Comparison of ENCODE assay signal across 16 cellular contexts in genomic region chr11:122178795-122179194, GRCh38.
DNase-seq lines count a peak whose midpoint lies in the region; ATAC-seq, FAIRE-seq and TF ChIP-seq lines count a peak whose summit lies in the region.
"Had no signal": no experiment of that assay in that cellular context is flagged by ENCODE, and none has a peak within 500 bp of the region (broad histone marks: within the 10 kb centered on the region; RNA-seq: fewer than 3 reads in every experiment).

No MANE protein-coding gene starts in this region.

- ATAC-seq in IMR-90 (ENCODE audit: low read depth) = no peak
- ATAC-seq in thoracic aorta (ENCODE audit: insufficient number of reproducible peaks, low FRiP score, low read depth) = no peak
- no peak for ATAC-seq in left lung
- no peak for ATAC-seq in HG03469 (IDR thresholded peaks at IDR 0.05; ENCODE audit: unreplicated experiment)
- ATAC-seq: natural killer cell had no signal

- POLR2A ChIA-PET in IMR-90 (lab: Charles Lee; ENCODE audit: unreplicated experiment) = interaction anchor here (1.0 to 4.0 kb wide), 3 partner anchors 10 to 25 kb away, joined by 5 to 22 read pairs (median 5); no protein-coding TSS in a partner anchor
- POLR2A ChIA-PET in activated CD4-positive, alpha-beta memory T cell treated with anti-CD3 and anti-CD28 coated beads, Interleukin-2, amount 10 ng/mL, durations not matched to agents 7 days and 5 days (lab: Charles Lee) = no interaction called here

- H3K4me2 ChIP-seq in IMR-90 (ENCODE audit: low read depth, low read length) (peak overlapping the region; percentile 87), keratinocyte (ENCODE audit: control insufficient read depth, extremely low read depth, insufficient read depth, low read depth, low read length) (peak overlapping the region; percentile 88)

- peaks cover 17% of the 10 kb centered on the region for H3K4me1 ChIP-seq in IMR-90 (ENCODE audit: control insufficient read depth, insufficient read depth, low read length)
- peaks cover 63% of the 10 kb centered on the region for H3K4me1 ChIP-seq in keratinocyte (ENCODE audit: control insufficient read depth, extremely low read depth, insufficient read depth, low read length)
- H3K4me1 ChIP-seq in thoracic aorta (ENCODE audit: control insufficient read depth in 1 of 2, low read depth in 2 of 2) = peaks cover 16 to 80% of the 10 kb centered on the region in 2 donors
- H3K4me1 ChIP-seq in left lung = no peaks in the 10 kb centered on the region

- peak overlapping the region; percentile 93 for H3K27ac ChIP-seq in IMR-90 (ENCODE audit: insufficient read depth, low read length)
- H3K27ac ChIP-seq in brain microvascular endothelial cell = peak overlapping the region; percentile 92
- peak overlapping the region; percentile 83 for H3K27ac ChIP-seq in keratinocyte (ENCODE audit: control insufficient read depth, insufficient read depth, low read length)
- H3K27ac ChIP-seq in thoracic aorta = peak overlapping the region; percentile 65 to 74
- H3K27ac ChIP-seq in left lung = no peak overlapping the region

- H3K27me3 Mint-ChIP-seq in activated CD4-positive, alpha-beta memory T cell treated with anti-CD3 and anti-CD28 coated beads, Interleukin-2, amount 10 ng/mL, durations not matched to agents 7 days and 5 days = no peaks in the 10 kb centered on the region
- no peaks in the 10 kb centered on the region for H3K27me3 Mint-ChIP-seq in endothelial cell (ENCODE audit: unreplicated experiment)

- H3K14ac ChIP-seq in IMR-90 (replicated peaks; ENCODE audit: low read depth, low read length) = peak overlapping the region; percentile 94

- H3K9ac ChIP-seq in IMR-90 (ENCODE audit: low read depth, low read length) (peak overlapping the region; percentile 94), keratinocyte (ENCODE audit: control insufficient read depth, extremely low read depth, insufficient read depth, low read length) (peak overlapping the region; percentile 82)

- H4K91ac ChIP-seq in IMR-90 (ENCODE audit: insufficient read depth, low read depth, low read length) = peak overlapping the region; percentile 97

- BruUV-seq in IMR-90 (replicated peaks; lab: Mats Ljungman, UMichigan) = no TSS peak

- H3K9me1 ChIP-seq in IMR-90 (ENCODE audit: insufficient read depth, low read length) (peaks cover 8% of the 10 kb centered on the region; the same call in 1 of the 2 replicates), keratinocyte (ENCODE audit: control insufficient read depth, extremely low read depth, insufficient read depth, low read length) (no peaks in the 10 kb centered on the region)

- TF ChIP-seq POLR2A in IMR-90 (IDR thresholded peaks at IDR 0.05; ENCODE audit: low read depth, low read length) = peak; percentile 19; the same call in 1 of the 2 replicates

- FAIRE-seq in keratinocyte (lab: Jason Lieb, UNC) = peak; percentile 78

- H3K9me3 ChIP-seq in IMR-90 (ENCODE audit: control insufficient read depth, insufficient read depth, low read length) = no peaks in the 10 kb centered on the region
- no peaks in the 10 kb centered on the region for H3K9me3 ChIP-seq in keratinocyte (ENCODE audit: control insufficient read depth, low read depth, low read length)
- H3K9me3 ChIP-seq in thoracic aorta = no peaks in the 10 kb centered on the region
- no peaks in the 10 kb centered on the region for H3K9me3 ChIP-seq in left lung
- H3K9me3 ChIP-seq: right atrium auricular region had no signal

- no peaks in the 10 kb centered on the region for H3K27me3 ChIP-seq in IMR-90 (ENCODE audit: control insufficient read depth, insufficient read depth, low read length)
- H3K27me3 ChIP-seq in brain microvascular endothelial cell (replicated peaks) = no peaks in the 10 kb centered on the region
- H3K27me3 ChIP-seq in keratinocyte (ENCODE audit: control insufficient read depth, extremely low read depth, insufficient read depth, low read length) = no peaks in the 10 kb centered on the region
- H3K27me3 ChIP-seq in thoracic aorta (replicated peaks; ENCODE audit: insufficient read depth) = no peaks in the 10 kb centered on the region
- H3K27me3 ChIP-seq in left lung = no peaks in the 10 kb centered on the region
- H3K27me3 ChIP-seq: right atrium auricular region had no signal

- H2BK5ac ChIP-seq in IMR-90 (ENCODE audit: low read depth, low read length, poor library complexity, severe bottlenecking) = peak overlapping the region; percentile 97

- CTCF ChIA-PET in IMR-90 (lab: Yijun Ruan, JAX) = no interaction called here
- CTCF ChIA-PET in activated CD4-positive, alpha-beta memory T cell treated with anti-CD3 and anti-CD28 coated beads, Interleukin-2, amount 10 ng/mL, durations not matched to agents 7 days and 5 days (lab: Charles Lee) = no interaction called here

- H2BK20ac ChIP-seq in IMR-90 (ENCODE audit: low read depth, low read length) = peak overlapping the region; percentile 77

- no peaks in the 10 kb centered on the region for H3K9me3 Mint-ChIP-seq in activated CD4-positive, alpha-beta memory T cell treated with anti-CD3 and anti-CD28 coated beads, Interleukin-2, amount 10 ng/mL, durations not matched to agents 7 days and 5 days
- H3K9me3 Mint-ChIP-seq in endothelial cell (ENCODE audit: unreplicated experiment) = no peaks in the 10 kb centered on the region
- H3K9me3 Mint-ChIP-seq: activated naive CD8-positive, alpha-beta T cell treated with anti-CD3 and anti-CD28 coated beads, Interleukin-2, amount 10 ng/mL, durations not matched to agents 7 days and 5 days; CD4-positive, alpha-beta memory T cell; natural killer cell; stimulated activated naive CD8-positive, alpha-beta T cell treated with anti-CD3 and anti-CD28 coated beads, Interleukin-15, Interleukin-2, amounts not matched to agents 100 ng/mL and 50 ng/mL, for 24 hours had no signal

- in situ Hi-C loops in IMR-90 (cut with MboI; ENCODE audit: low sequenced_read_pairs) = loop anchor here (25.0 kb wide), 1 partner anchor 1009 kb away; the partner anchor contains the start of gene CLMP
- in situ Hi-C loops in brain microvascular endothelial cell (cut with HindIII; ENCODE audit: low pct_ligation_motif_present, low sequenced_read_pairs) = no loop called here

- no peaks in the 10 kb centered on the region; the same call in 1 of the 2 replicates for H4K20me1 ChIP-seq in IMR-90 (ENCODE audit: insufficient read depth, low read length)
- H4K20me1 ChIP-seq in keratinocyte (ENCODE audit: control insufficient read depth, extremely low read depth, insufficient read depth, low read length) = no peaks in the 10 kb centered on the region

- no peaks in the 10 kb centered on the region for H3K4me1 Mint-ChIP-seq in activated CD4-positive, alpha-beta memory T cell treated with anti-CD3 and anti-CD28 coated beads, Interleukin-2, amount 10 ng/mL, durations not matched to agents 7 days and 5 days
- H3K4me1 Mint-ChIP-seq in endothelial cell (ENCODE audit: unreplicated experiment) = peaks cover 18% of the 10 kb centered on the region
- H3K4me1 Mint-ChIP-seq: activated naive CD8-positive, alpha-beta T cell treated with anti-CD3 and anti-CD28 coated beads, Interleukin-2, amount 10 ng/mL, durations not matched to agents 7 days and 5 days; CD4-positive, alpha-beta memory T cell; natural killer cell had no signal

- H3K56ac ChIP-seq in IMR-90 (ENCODE audit: extremely low read depth, insufficient read depth, low read length) = peak overlapping the region; percentile 100

- H2AK5ac ChIP-seq in IMR-90 (ENCODE audit: low read depth, low read length) = peak overlapping the region; percentile 68

- dilution Hi-C loops in IMR-90 (cut with HindIII; ENCODE audit: low sequenced_read_pairs, unreplicated experiment) (no loop called here), keratinocyte (cut with MboI; ENCODE audit: extremely low pct_ligation_motif_present, low sequenced_read_pairs) (no loop called here)

- peak; percentile 37 for DNase-seq in IMR-90
- DNase-seq in brain microvascular endothelial cell = no peak
- DNase-seq in keratinocyte (ENCODE audit: low read depth, low spot score) = no peak
- no peak for DNase-seq in thoracic aorta (ENCODE audit: low spot score)
- DNase-seq in left lung = no peak
- DNase-seq in activated CD4-positive, alpha-beta memory T cell treated with anti-CD3 and anti-CD28 coated beads, Interleukin-2, amount 10 ng/mL, durations not matched to agents 7 days and 5 days = no peak
- DNase-seq in endothelial cell (ENCODE audit: low spot score) = no peak
- DNase-seq: activated naive CD8-positive, alpha-beta T cell treated with anti-CD3 and anti-CD28 coated beads, Interleukin-2, amount 10 ng/mL, durations not matched to agents 7 days and 5 days; CD4-positive, alpha-beta memory T cell; GF-D8; natural killer cell; NCI-H2107; stimulated activated CD4-positive, alpha-beta T cell treated with anti-CD3 and anti-CD28 coated beads, Interleukin-4, amount 100 ng/mL, for 4 hours had no signal

- peaks cover 65% of the 10 kb centered on the region for H3K79me2 ChIP-seq in keratinocyte (ENCODE audit: control insufficient read depth, insufficient read depth, low read length)

- peak overlapping the region; percentile 75 for H2BK120ac ChIP-seq in IMR-90 (ENCODE audit: low read depth, low read length)

- peaks cover 0 to 8% of the 10 kb centered on the region in 2 experiments; a peak in 1 of 4 replicates for H3K79me1 ChIP-seq in IMR-90 (ENCODE audit: low read depth in 1 of 2, low read length in 2 of 2)

- H2BK15ac ChIP-seq in IMR-90 (ENCODE audit: low read depth, low read length) = peak overlapping the region; percentile 84

- WGBS in IMR-90 (ENCODE audit: extremely low coverage in 2 of 2, insufficient read length in 1 of 2), 2 experiments = no CpG with 5 or more reads among the region's 5 CpGs

- no peaks in the 10 kb centered on the region for H3K36me3 Mint-ChIP-seq in activated CD4-positive, alpha-beta memory T cell treated with anti-CD3 and anti-CD28 coated beads, Interleukin-2, amount 10 ng/mL, durations not matched to agents 7 days and 5 days (ENCODE audit: low read depth)
- no peaks in the 10 kb centered on the region for H3K36me3 Mint-ChIP-seq in endothelial cell (ENCODE audit: low read depth, unreplicated experiment)
- H3K36me3 Mint-ChIP-seq: activated naive CD8-positive, alpha-beta T cell treated with anti-CD3 and anti-CD28 coated beads, Interleukin-2, amount 10 ng/mL, durations not matched to agents 7 days and 5 days; CD4-positive, alpha-beta memory T cell; natural killer cell had no signal

- H3K27ac Mint-ChIP-seq in activated CD4-positive, alpha-beta memory T cell treated with anti-CD3 and anti-CD28 coated beads, Interleukin-2, amount 10 ng/mL, durations not matched to agents 7 days and 5 days = no peak overlapping the region
- no peak overlapping the region for H3K27ac Mint-ChIP-seq in endothelial cell (ENCODE audit: unreplicated experiment)
- H3K27ac Mint-ChIP-seq: activated naive CD8-positive, alpha-beta T cell treated with anti-CD3 and anti-CD28 coated beads, Interleukin-2, amount 10 ng/mL, durations not matched to agents 7 days and 5 days; CD4-positive, alpha-beta memory T cell; natural killer cell; stimulated activated naive CD8-positive, alpha-beta T cell treated with anti-CD3 and anti-CD28 coated beads, Interleukin-15, Interleukin-2, amounts not matched to agents 100 ng/mL and 50 ng/mL, for 24 hours had no signal

- H2AK9ac ChIP-seq in IMR-90 (replicated peaks; ENCODE audit: low read depth, low read length, poor library complexity) = peak overlapping the region; percentile 39

- no peak for TF ChIP-seq RAD21 in IMR-90 (IDR thresholded peaks at IDR 0.05; ENCODE audit: low read length)

- peak overlapping the region; percentile 87 for H4K5ac ChIP-seq in IMR-90 (ENCODE audit: low read depth, low read length)

- intact Hi-C loops in IMR-90 (cut with micrococcal nuclease) (loop anchor here (1.0 kb wide), 1 partner anchor 79 kb away; no protein-coding TSS in a partner anchor), left lung (cut with DNase I) (no loop called here)

- peak overlapping the region; percentile 89 for H3K23ac ChIP-seq in IMR-90 (ENCODE audit: low read depth, low read length)

- H3K4me3 ChIP-seq in IMR-90 (ENCODE audit: insufficient read depth, low read depth, low read length) (peak overlapping the region; percentile 61), brain microvascular endothelial cell (ENCODE audit: low read depth, low read length) (peak overlapping the region; percentile 74), keratinocyte (ENCODE audit: control insufficient read depth in 2 of 3, extremely low read depth in 1 of 3, insufficient read depth in 2 of 3, low read depth in 1 of 3, low read length in 3 of 3) (peak overlapping the region; percentile 50 to 97 (median 96)), thoracic aorta (peak overlapping the region; percentile 47), left lung (no peak overlapping the region)
- H3K4me3 ChIP-seq: right atrium auricular region had no signal

- TF ChIP-seq CTCF in IMR-90 (conservative IDR thresholded peaks at IDR 0.05; ENCODE audit: low read depth, low read length) (no peak), brain microvascular endothelial cell (IDR thresholded peaks at IDR 0.05; ENCODE audit: low read depth, low read length, missing control alignments) (no peak), keratinocyte (optimal IDR thresholded peaks at IDR 0.05 in 1 of 3, IDR thresholded peaks at IDR 0.05 in 1 of 3, conservative IDR thresholded peaks at IDR 0.05 in 1 of 3; ENCODE audit: extremely low read depth in 1 of 3, insufficient read depth in 2 of 3, low read length in 3 of 3) (no peak), thoracic aorta (IDR thresholded peaks at IDR 0.05) (no peak), left lung (IDR thresholded peaks at IDR 0.05) (no peak), endothelial cell (IDR thresholded peaks at IDR 0.05; ENCODE audit: unreplicated experiment) (no peak)

- H3K4me3 Mint-ChIP-seq in activated CD4-positive, alpha-beta memory T cell treated with anti-CD3 and anti-CD28 coated beads, Interleukin-2, amount 10 ng/mL, durations not matched to agents 7 days and 5 days = no peak overlapping the region
- H3K4me3 Mint-ChIP-seq in endothelial cell (ENCODE audit: unreplicated experiment) = no peak overlapping the region
- H3K4me3 Mint-ChIP-seq: activated naive CD8-positive, alpha-beta T cell treated with anti-CD3 and anti-CD28 coated beads, Interleukin-2, amount 10 ng/mL, durations not matched to agents 7 days and 5 days; CD4-positive, alpha-beta memory T cell; natural killer cell; stimulated activated naive CD8-positive, alpha-beta T cell treated with anti-CD3 and anti-CD28 coated beads, Interleukin-15, Interleukin-2, amounts not matched to agents 100 ng/mL and 50 ng/mL, for 24 hours had no signal

- H3K36me3 ChIP-seq in IMR-90 (ENCODE audit: control insufficient read depth, insufficient read depth, low read length) = peaks cover 35% of the 10 kb centered on the region
- peaks cover 54% of the 10 kb centered on the region for H3K36me3 ChIP-seq in brain microvascular endothelial cell (replicated peaks)
- H3K36me3 ChIP-seq in keratinocyte (ENCODE audit: control insufficient read depth in 2 of 2, extremely low read depth in 1 of 2, insufficient read depth in 2 of 2, low read length in 2 of 2) = peaks cover 0 to 20% of the 10 kb centered on the region in 2 experiments
- H3K36me3 ChIP-seq in thoracic aorta = no peaks in the 10 kb centered on the region
- H3K36me3 ChIP-seq in left lung = no peaks in the 10 kb centered on the region
- H3K36me3 ChIP-seq: right atrium auricular region had no signal

- peak overlapping the region; percentile 95 to 97 for H4K8ac ChIP-seq in IMR-90 (ENCODE audit: low read depth in 2 of 2, low read length in 2 of 2)

- H3K4ac ChIP-seq in IMR-90 (ENCODE audit: low read depth, low read length) = peak overlapping the region; percentile 92

- peak overlapping the region; percentile 89 for H3K18ac ChIP-seq in IMR-90 (ENCODE audit: low read depth, low read length)

- H2AFZ ChIP-seq in IMR-90 (replicated peaks; ENCODE audit: low read length, poor library complexity) = no peak overlapping the region
- H2AFZ ChIP-seq in keratinocyte (ENCODE audit: control insufficient read depth, low read length) = no peak overlapping the region

Comparison
In these comparisons a context has a peak if more than half of its experiments do, and no peak if none do; other contexts are left out.
1. H3K27ac ChIP-seq: peak in IMR-90 (single experiment), brain microvascular endothelial cell (single experiment), keratinocyte (single experiment) and thoracic aorta (2 of 2); none in left lung (0 of 2).
2. H3K4me3 ChIP-seq: peak in IMR-90 (single experiment), brain microvascular endothelial cell (single experiment), keratinocyte (3 of 3) and thoracic aorta (single experiment); none in left lung (0 of 2).